Comparison of ENCODE assay signal across 1 cellular context in the genomic region with DNA sequence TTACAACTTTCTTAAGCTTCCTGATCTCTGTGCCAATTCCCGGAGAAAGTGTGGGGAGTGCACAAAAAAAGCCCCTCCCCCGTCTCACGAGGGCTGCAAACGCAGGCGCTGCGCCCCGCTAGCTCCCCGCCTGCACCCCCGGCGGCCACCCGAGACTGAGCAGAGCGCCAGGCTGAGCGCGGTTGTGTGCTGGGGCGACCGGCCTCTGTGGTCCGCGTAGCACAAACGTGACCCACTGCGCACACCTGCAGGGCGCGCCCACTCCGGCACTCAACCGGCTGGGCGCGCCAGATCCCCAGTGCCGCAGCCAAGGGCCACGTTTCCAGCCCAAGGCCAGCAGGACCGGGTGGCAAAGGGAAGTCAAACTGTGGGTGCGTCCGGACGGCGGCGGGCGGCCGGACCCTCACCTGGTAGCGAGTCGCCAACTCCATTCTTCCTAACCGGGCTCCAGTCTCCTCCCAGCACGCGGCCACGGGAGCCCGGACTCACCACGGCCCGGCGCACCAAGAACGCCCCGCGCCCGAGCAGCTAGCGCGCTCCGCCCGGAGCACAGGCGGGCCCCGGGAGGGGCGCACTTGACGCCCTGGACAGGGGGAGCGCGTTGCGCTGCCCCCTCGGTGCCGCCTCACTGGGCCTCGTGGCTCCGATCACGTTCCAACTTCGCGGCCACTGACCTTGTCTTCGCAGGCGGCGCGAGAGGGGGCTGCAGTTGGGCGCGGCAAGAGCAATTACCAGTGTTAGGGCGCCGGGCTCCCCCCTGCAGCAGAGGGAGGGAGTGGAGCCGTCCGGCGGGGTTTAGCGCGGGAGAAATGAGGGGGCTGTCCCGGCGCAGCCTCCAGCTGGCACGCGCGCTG.
TF ChIP-seq lines count a peak whose summit lies in the region.

A gene with protein sequence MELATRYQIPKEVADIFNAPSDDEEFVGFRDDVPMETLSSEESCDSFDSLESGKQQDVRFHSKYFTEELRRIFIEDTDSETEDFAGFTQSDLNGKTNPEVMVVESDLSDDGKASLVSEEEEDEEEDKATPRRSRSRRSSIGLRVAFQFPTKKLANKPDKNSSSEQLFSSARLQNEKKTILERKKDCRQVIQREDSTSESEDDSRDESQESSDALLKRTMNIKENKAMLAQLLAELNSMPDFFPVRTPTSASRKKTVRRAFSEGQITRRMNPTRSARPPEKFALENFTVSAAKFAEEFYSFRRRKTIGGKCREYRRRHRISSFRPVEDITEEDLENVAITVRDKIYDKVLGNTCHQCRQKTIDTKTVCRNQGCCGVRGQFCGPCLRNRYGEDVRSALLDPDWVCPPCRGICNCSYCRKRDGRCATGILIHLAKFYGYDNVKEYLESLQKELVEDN (minus strand): TSS at position 526 of the 854 bp plus-strand sequence. CDS start 95 bp downstream, at position 431.

TF ChIP-seq in K562, 482 proteins besides CTCF, POLR2A, EP300 and RAD21 (continued from another document and continues in another):
- TF ChIP-seq, protein P1, sequence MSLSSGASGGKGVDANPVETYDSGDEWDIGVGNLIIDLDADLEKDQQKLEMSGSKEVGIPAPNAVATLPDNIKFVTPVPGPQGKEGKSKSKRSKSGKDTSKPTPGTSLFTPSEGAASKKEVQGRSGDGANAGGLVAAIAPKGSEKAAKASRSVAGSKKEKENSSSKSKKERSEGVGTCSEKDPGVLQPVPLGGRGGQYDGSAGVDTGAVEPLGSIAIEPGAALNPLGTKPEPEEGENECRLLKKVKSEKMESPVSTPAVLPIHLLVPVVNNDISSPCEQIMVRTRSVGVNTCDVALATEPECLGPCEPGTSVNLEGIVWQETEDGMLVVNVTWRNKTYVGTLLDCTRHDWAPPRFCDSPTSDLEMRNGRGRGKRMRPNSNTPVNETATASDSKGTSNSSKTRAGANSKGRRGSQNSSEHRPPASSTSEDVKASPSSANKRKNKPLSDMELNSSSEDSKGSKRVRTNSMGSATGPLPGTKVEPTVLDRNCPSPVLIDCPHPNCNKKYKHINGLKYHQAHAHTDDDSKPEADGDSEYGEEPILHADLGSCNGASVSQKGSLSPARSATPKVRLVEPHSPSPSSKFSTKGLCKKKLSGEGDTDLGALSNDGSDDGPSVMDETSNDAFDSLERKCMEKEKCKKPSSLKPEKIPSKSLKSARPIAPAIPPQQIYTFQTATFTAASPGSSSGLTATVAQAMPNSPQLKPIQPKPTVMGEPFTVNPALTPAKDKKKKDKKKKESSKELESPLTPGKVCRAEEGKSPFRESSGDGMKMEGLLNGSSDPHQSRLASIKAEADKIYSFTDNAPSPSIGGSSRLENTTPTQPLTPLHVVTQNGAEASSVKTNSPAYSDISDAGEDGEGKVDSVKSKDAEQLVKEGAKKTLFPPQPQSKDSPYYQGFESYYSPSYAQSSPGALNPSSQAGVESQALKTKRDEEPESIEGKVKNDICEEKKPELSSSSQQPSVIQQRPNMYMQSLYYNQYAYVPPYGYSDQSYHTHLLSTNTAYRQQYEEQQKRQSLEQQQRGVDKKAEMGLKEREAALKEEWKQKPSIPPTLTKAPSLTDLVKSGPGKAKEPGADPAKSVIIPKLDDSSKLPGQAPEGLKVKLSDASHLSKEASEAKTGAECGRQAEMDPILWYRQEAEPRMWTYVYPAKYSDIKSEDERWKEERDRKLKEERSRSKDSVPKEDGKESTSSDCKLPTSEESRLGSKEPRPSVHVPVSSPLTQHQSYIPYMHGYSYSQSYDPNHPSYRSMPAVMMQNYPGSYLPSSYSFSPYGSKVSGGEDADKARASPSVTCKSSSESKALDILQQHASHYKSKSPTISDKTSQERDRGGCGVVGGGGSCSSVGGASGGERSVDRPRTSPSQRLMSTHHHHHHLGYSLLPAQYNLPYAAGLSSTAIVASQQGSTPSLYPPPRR (CRISPR knock-in tag; IDR thresholded peaks at IDR 0.05; ENCODE audit: borderline replicate concordance): no peak
- TF ChIP-seq C11orf30 (IDR thresholded peaks at IDR 0.05; ENCODE audit: low read depth) (no peak), TSC22D4 (tag; IDR thresholded peaks at IDR 0.05) (no peak), RAD51 (IDR thresholded peaks at IDR 0.05; ENCODE audit: borderline replicate concordance, low read depth) (no peak), KAT7 (CRISPR knock-in tag; IDR thresholded peaks at IDR 0.05; ENCODE audit: borderline replicate concordance) (no peak), MAFK (IDR thresholded peaks at IDR 0.05; ENCODE audit: low read length) (no peak), ZFX (CRISPR knock-in tag; IDR thresholded peaks at IDR 0.05) (peak; percentile 35; the same call in 1 of the 2 replicates), ZNF384 (IDR thresholded peaks at IDR 0.05; ENCODE audit: low read depth, low read length) (no peak), RB1 (IDR thresholded peaks at IDR 0.05; ENCODE audit: low read depth) (peak; percentile 78), SMAD4 (CRISPR knock-in tag; conservative IDR thresholded peaks at IDR 0.05) (peak; percentile 30; the same call in 1 of the 2 replicates), POU5F1 (IDR thresholded peaks at IDR 0.05; ENCODE audit: borderline replicate concordance, low read depth, low read length, partially characterized antibody) (no peak), ZNF436 (CRISPR knock-in tag; IDR thresholded peaks at IDR 0.05) (no peak), BDP1 (IDR thresholded peaks at IDR 0.05; ENCODE audit: insufficient read depth, insufficient read length) (no peak), EP400 (IDR thresholded peaks at IDR 0.05) (peak; percentile 17; the same call in 1 of the 2 replicates), EGR1 (conservative IDR thresholded peaks at IDR 0.05) (no peak), NUFIP1 (IDR thresholded peaks at IDR 0.05; ENCODE audit: partially characterized antibody) (peak; percentile 37), RBFOX2 (IDR thresholded peaks at IDR 0.05; ENCODE audit: low read depth, low read length) (peak; percentile 44), ELF4 (CRISPR knock-in tag; IDR thresholded peaks at IDR 0.05) (no peak), SUPT5H (IDR thresholded peaks at IDR 0.05) (no peak), POLR2AphosphoS5 (IDR thresholded peaks at IDR 0.05; ENCODE audit: control insufficient read depth, insufficient read depth, low read depth, low read length) (no peak), JUND (IDR thresholded peaks at IDR 0.05; ENCODE audit: borderline replicate concordance, low read depth, low read length) (peak; percentile 35; the same call in 1 of the 2 replicates), JUND (tag; IDR thresholded peaks at IDR 0.05; ENCODE audit: borderline replicate concordance, low read depth, low read length) (no peak), RBM34 (IDR thresholded peaks at IDR 0.05; ENCODE audit: borderline replicate concordance, insufficient read depth, low read length) (no peak), ZNF232 (CRISPR knock-in tag; IDR thresholded peaks at IDR 0.05) (no peak), ATF7 (IDR thresholded peaks at IDR 0.05) (peak; percentile 98), ZEB2 (IDR thresholded peaks at IDR 0.05) (no peak), ADNP (tag; IDR thresholded peaks at IDR 0.05) (no peak)
- TF ChIP-seq, protein P2, sequence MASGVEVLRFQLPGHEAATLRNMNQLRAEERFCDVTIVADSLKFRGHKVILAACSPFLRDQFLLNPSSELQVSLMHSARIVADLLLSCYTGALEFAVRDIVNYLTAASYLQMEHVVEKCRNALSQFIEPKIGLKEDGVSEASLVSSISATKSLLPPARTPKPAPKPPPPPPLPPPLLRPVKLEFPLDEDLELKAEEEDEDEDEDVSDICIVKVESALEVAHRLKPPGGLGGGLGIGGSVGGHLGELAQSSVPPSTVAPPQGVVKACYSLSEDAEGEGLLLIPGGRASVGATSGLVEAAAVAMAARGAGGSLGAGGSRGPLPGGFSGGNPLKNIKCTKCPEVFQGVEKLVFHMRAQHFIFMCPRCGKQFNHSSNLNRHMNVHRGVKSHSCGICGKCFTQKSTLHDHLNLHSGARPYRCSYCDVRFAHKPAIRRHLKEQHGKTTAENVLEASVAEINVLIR (CRISPR knock-in tag; IDR thresholded peaks at IDR 0.05): no peak
- TF ChIP-seq, protein P3, sequence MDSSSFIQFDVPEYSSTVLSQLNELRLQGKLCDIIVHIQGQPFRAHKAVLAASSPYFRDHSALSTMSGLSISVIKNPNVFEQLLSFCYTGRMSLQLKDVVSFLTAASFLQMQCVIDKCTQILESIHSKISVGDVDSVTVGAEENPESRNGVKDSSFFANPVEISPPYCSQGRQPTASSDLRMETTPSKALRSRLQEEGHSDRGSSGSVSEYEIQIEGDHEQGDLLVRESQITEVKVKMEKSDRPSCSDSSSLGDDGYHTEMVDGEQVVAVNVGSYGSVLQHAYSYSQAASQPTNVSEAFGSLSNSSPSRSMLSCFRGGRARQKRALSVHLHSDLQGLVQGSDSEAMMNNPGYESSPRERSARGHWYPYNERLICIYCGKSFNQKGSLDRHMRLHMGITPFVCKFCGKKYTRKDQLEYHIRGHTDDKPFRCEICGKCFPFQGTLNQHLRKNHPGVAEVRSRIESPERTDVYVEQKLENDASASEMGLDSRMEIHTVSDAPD (CRISPR knock-in tag; IDR thresholded peaks at IDR 0.05): no peak
- TF ChIP-seq, protein P4, sequence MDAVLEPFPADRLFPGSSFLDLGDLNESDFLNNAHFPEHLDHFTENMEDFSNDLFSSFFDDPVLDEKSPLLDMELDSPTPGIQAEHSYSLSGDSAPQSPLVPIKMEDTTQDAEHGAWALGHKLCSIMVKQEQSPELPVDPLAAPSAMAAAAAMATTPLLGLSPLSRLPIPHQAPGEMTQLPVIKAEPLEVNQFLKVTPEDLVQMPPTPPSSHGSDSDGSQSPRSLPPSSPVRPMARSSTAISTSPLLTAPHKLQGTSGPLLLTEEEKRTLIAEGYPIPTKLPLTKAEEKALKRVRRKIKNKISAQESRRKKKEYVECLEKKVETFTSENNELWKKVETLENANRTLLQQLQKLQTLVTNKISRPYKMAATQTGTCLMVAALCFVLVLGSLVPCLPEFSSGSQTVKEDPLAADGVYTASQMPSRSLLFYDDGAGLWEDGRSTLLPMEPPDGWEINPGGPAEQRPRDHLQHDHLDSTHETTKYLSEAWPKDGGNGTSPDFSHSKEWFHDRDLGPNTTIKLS (IDR thresholded peaks at IDR 0.05; ENCODE audit: borderline replicate concordance, low read depth): no peak
- TF ChIP-seq, protein P5, sequence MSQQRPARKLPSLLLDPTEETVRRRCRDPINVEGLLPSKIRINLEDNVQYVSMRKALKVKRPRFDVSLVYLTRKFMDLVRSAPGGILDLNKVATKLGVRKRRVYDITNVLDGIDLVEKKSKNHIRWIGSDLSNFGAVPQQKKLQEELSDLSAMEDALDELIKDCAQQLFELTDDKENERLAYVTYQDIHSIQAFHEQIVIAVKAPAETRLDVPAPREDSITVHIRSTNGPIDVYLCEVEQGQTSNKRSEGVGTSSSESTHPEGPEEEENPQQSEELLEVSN (IDR thresholded peaks at IDR 0.05; ENCODE audit: borderline replicate concordance in 1 of 2, extremely low read depth in 1 of 2, insufficient read depth in 1 of 2, insufficient read length in 1 of 2, low read depth in 1 of 2, low read length in 1 of 2, poor library complexity in 1 of 2, severe bottlenecking in 1 of 2): peak in 1 of 2 experiments; percentile 83
